27 cellular contexts compared by ENCODE assay signal in the genomic region with DNA sequence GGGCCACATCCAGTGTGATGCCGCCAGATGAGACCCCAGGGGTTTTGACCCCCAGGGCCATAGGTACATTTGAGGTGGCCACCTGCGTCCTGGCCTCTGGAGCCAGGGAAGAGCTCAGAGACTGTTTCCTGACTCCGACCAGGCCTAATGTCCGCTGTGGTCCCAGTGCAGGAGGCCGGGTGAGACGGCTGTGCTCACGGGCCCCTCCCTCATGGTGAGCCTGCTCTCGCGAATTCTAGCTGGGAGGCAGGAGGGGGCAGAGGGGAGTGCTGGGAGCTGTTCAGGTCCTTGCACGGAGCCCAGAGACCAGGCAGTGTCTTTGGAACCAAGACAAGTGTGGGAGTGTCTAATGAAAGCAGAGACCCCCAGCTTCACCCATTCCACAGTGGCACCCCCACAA.
DNase-seq lines count a peak whose midpoint lies in the region; ATAC-seq, FAIRE-seq and TF ChIP-seq lines count a peak whose summit lies in the region.
"Had no signal": no experiment of that assay in that cellular context is flagged by ENCODE, and none has a peak within 500 bp of the region (broad histone marks: within the 10 kb centered on the region; RNA-seq: fewer than 3 reads in every experiment).

No MANE protein-coding gene starts in this region.

- H3K9me3 ChIP-seq in HepG2 (ENCODE audit: low read length) (no peaks in the 10 kb centered on the region), neuronal stem cell (replicated peaks in 1 of 2; ENCODE audit: control insufficient read depth in 2 of 2, insufficient read depth in 1 of 2, low read depth in 1 of 2, low read length in 2 of 2) (peaks cover 0 to 5% of the 10 kb centered on the region in 2 donors), uterus (no peaks in the 10 kb centered on the region)
- H3K9me3 ChIP-seq: A549, BE2C, BLaER1 had no signal

- POLR2A ChIA-PET in HepG2 (lab: Yijun Ruan, JAX) = interaction anchor here (1.2 kb wide), 1 partner anchor 111 kb away, joined by 3 read pairs; no protein-coding TSS in a partner anchor

- peaks cover 9% of the 10 kb centered on the region for H3K9me3 Mint-ChIP-seq in chondrocyte (ENCODE audit: low read depth)
- H3K9me3 Mint-ChIP-seq: CD4-positive, CD25-positive, alpha-beta regulatory T cell; CD8-positive, alpha-beta memory T cell had no signal

- peak overlapping the region; percentile 32 for H3K18ac ChIP-seq in neuronal stem cell (ENCODE audit: low read length)

- WGBS in HepG2 (ENCODE audit: low lambda C conversion rate) = no CpG with 5 or more reads among the region's 10 CpGs
- no CpG with 5 or more reads among the region's 10 CpGs for WGBS in neuronal stem cell (ENCODE audit: extremely low coverage in 2 of 2, insufficient read length in 2 of 2, insufficient replicate concordance in 1 of 2), 2 donors

- H3K27me3 ChIP-seq in H7 (ENCODE audit: control insufficient read depth, insufficient read depth, low read length) (no peaks in the 10 kb centered on the region), HepG2 (ENCODE audit: control insufficient read depth in 1 of 2, insufficient read depth in 2 of 2, low read length in 2 of 2) (peaks cover 1 to 16% of the 10 kb centered on the region in 2 experiments; a peak in 3 of 5 replicates), neuronal stem cell (ENCODE audit: control insufficient read depth in 3 of 3, insufficient read depth in 3 of 3, low read depth in 1 of 3, low read length in 3 of 3) (no peaks in the 10 kb centered on the region), uterus (no peaks in the 10 kb centered on the region)
- H3K27me3 ChIP-seq: BE2C, BLaER1 had no signal

- no peak overlapping the region for H3K14ac ChIP-seq in neuronal stem cell (ENCODE audit: low read length)

- intact Hi-C loops in HepG2 (cut with micrococcal nuclease; ENCODE audit: unreplicated experiment) (no loop called here), uterus (cut with DNase I; ENCODE audit: low total_unique reads) (no loop called here)

- no peaks in the 10 kb centered on the region for H3K27me3 Mint-ChIP-seq in chondrocyte (ENCODE audit: low read depth)
- H3K27me3 Mint-ChIP-seq: CD4-positive, CD25-positive, alpha-beta regulatory T cell had no signal

- H3K23ac ChIP-seq in neuronal stem cell (ENCODE audit: low read depth, low read length, poor library complexity) = no peak overlapping the region

- H3K4me1 Mint-ChIP-seq in chondrocyte (ENCODE audit: low read depth) = no peaks in the 10 kb centered on the region
- H3K4me1 Mint-ChIP-seq: CD14-positive monocyte; CD4-positive, alpha-beta memory T cell; CD4-positive, CD25-positive, alpha-beta regulatory T cell; CD8-positive, alpha-beta memory T cell had no signal

- H3K4me3 ChIP-seq in H7 (ENCODE audit: insufficient read depth, low read depth, low read length) (no peak overlapping the region), HepG2 (replicated peaks in 1 of 3; ENCODE audit: insufficient read depth in 1 of 3, low read depth in 2 of 3, low read length in 3 of 3) (no peak overlapping the region), neuronal stem cell (ENCODE audit: low read length in 2 of 2) (no peak overlapping the region), uterus (no peak overlapping the region)
- H3K4me3 ChIP-seq: A549, BLaER1, GM12878 had no signal

- TF ChIP-seq CTCF in chondrocyte (IDR thresholded peaks at IDR 0.05) (no peak), HepG2 (CRISPR knock-in tag; IDR thresholded peaks at IDR 0.05) (no peak), uterus (IDR thresholded peaks at IDR 0.05) (no peak)

- H3K36me3 ChIP-seq in H7 (replicated peaks; ENCODE audit: control insufficient read depth, insufficient read depth, low read length) (no peaks in the 10 kb centered on the region), HepG2 (replicated peaks in 1 of 2; ENCODE audit: control insufficient read depth in 1 of 2, insufficient read depth in 2 of 2, low read length in 2 of 2) (no peaks in the 10 kb centered on the region), neuronal stem cell (replicated peaks in 1 of 2; ENCODE audit: control insufficient read depth in 2 of 2, insufficient read depth in 2 of 2, low read length in 2 of 2) (no peaks in the 10 kb centered on the region), uterus (no peaks in the 10 kb centered on the region)
- H3K36me3 ChIP-seq: BE2C, BLaER1 had no signal

- H3K79me1 ChIP-seq in neuronal stem cell (ENCODE audit: low read depth, low read length) = peaks cover 1% of the 10 kb centered on the region

- H4K91ac ChIP-seq in neuronal stem cell (ENCODE audit: low read depth, low read length, poor library complexity) = no peak overlapping the region

- no peaks in the 10 kb centered on the region for H4K20me1 ChIP-seq in HepG2 (ENCODE audit: insufficient read depth, low read length)
- H4K20me1 ChIP-seq: BLaER1 had no signal

- H2AK5ac ChIP-seq in neuronal stem cell (ENCODE audit: low read depth, low read length) = no peak overlapping the region

- H2BK15ac ChIP-seq in neuronal stem cell (ENCODE audit: low read length) = peak overlapping the region; percentile 25

- no peak overlapping the region for H3K9ac ChIP-seq in HepG2 (ENCODE audit: insufficient read depth, low read depth, low read length)
- H3K9ac ChIP-seq in neuronal stem cell (ENCODE audit: low read depth, low read length, poor library complexity) = no peak overlapping the region
- H3K9ac ChIP-seq: BLaER1 had no signal

- H3K79me2 ChIP-seq in HepG2 (ENCODE audit: insufficient read depth, low read length) = no peaks in the 10 kb centered on the region

- TF ChIP-seq EP300 in HepG2 (IDR thresholded peaks at IDR 0.05; ENCODE audit: low read depth in 2 of 2, low read length in 2 of 2) (no peak), HepG2 (CRISPR knock-in tag; IDR thresholded peaks at IDR 0.05; ENCODE audit: borderline replicate concordance) (no peak)

- no TSS peak for BruUV-seq in HepG2 (replicated peaks; lab: Mats Ljungman, UMichigan)

- FAIRE-seq in HepG2 (lab: Jason Lieb, UNC) = no peak
- FAIRE-seq: A549, GM12878, GM19239 had no signal

- no peak for TF ChIP-seq RAD21 in HepG2 (CRISPR knock-in tag; IDR thresholded peaks at IDR 0.05)

- no peak overlapping the region for H3K27ac Mint-ChIP-seq in chondrocyte (ENCODE audit: unreplicated experiment)
- H3K27ac Mint-ChIP-seq: CD14-positive monocyte; CD4-positive, alpha-beta memory T cell; CD4-positive, CD25-positive, alpha-beta regulatory T cell; CD8-positive, alpha-beta memory T cell had no signal

- H2BK5ac ChIP-seq in neuronal stem cell (ENCODE audit: low read length) = no peak overlapping the region

- TF ChIP-seq POLR2A in HepG2 (IDR thresholded peaks at IDR 0.05; ENCODE audit: insufficient read depth in 1 of 2, low read depth in 2 of 2, low read length in 2 of 2) (no peak), uterus (IDR thresholded peaks at IDR 0.05) (no peak)

- H3K4me2 ChIP-seq in HepG2 (ENCODE audit: low read depth, low read length) (peak overlapping the region; percentile 47; the same call in 1 of the 2 replicates), neuronal stem cell (ENCODE audit: insufficient read depth, low read length, poor library complexity, severe bottlenecking) (no peak overlapping the region)
- H3K4me2 ChIP-seq: A549, BLaER1 had no signal

- H4K8ac ChIP-seq in neuronal stem cell (ENCODE audit: low read depth, low read length) = peak overlapping the region; percentile 23

- DNase-seq in H7 = peak; percentile 62
- peak; percentile 61 for DNase-seq in chondrocyte (ENCODE audit: low spot score)
- DNase-seq in HepG2 (ENCODE audit: low spot score) = no peak
- no peak for DNase-seq in neuronal stem cell (ENCODE audit: low spot score)
- DNase-seq in HuH-7.5 (ENCODE audit: low spot score) = no peak
- DNase-seq in HPDE6-E6E7 (ENCODE audit: extremely low spot score) = no peak
- no peak for DNase-seq in uterus
- no peak for DNase-seq in HuH-7 (ENCODE audit: low spot score)
- DNase-seq: BE2C; C1 segment of cervical spinal cord; CD4-positive, alpha-beta memory T cell; CD4-positive, CD25-positive, alpha-beta regulatory T cell; COR-L47; DMS 273 treated with DMSO at 0.1 percent for 48 hours; DMS153; DMS53; DMS79; DND-41; EL; GDM1 had no signal

- no peak overlapping the region for H2BK12ac ChIP-seq in neuronal stem cell (ENCODE audit: low read length)

- H3K27ac ChIP-seq in HepG2 (ENCODE audit: extremely low read length, insufficient read depth, low read length) (no peak overlapping the region), neuronal stem cell (replicated peaks; ENCODE audit: low read length) (no peak overlapping the region), uterus (no peak overlapping the region)
- H3K27ac ChIP-seq: 22Rv1, A549, BLaER1 had no signal

- no peak overlapping the region for H2AFZ ChIP-seq in HepG2 (ENCODE audit: low read length)
- no peak overlapping the region for H2AFZ ChIP-seq in neuronal stem cell (ENCODE audit: low read length)

- peak overlapping the region; percentile 51 for H2BK120ac ChIP-seq in neuronal stem cell (ENCODE audit: low read depth, low read length)

- peak overlapping the region; percentile 41 for H3K4ac ChIP-seq in neuronal stem cell (ENCODE audit: low read length)

- peak; percentile 34; the same call in 1 of the 3 replicates for ATAC-seq in HepG2
- ATAC-seq: A549, GM12878 had no signal

- in situ Hi-C loops in HepG2 (cut with HindIII; ENCODE audit: extremely low pct_ligation_motif_present, low pct_unique_long_range_greater_than_20kb) = no loop called here

- CTCF ChIA-PET in HepG2 (lab: Yijun Ruan, JAX; ENCODE audit: low intra/inter-chr PET ratio, low total read pairs) = no interaction called here

- no peaks in the 10 kb centered on the region for H3K36me3 Mint-ChIP-seq in chondrocyte (ENCODE audit: low read depth)
- H3K36me3 Mint-ChIP-seq: CD14-positive monocyte; CD4-positive, alpha-beta memory T cell; CD4-positive, CD25-positive, alpha-beta regulatory T cell; CD8-positive, alpha-beta memory T cell had no signal

- H3K4me1 ChIP-seq in HepG2 (ENCODE audit: insufficient read depth, low read length) (no peaks in the 10 kb centered on the region), neuronal stem cell (ENCODE audit: control insufficient read depth in 2 of 2, insufficient read depth in 1 of 2, low read depth in 1 of 2, low read length in 2 of 2) (peaks cover 0 to 2% of the 10 kb centered on the region in 2 donors), uterus (no peaks in the 10 kb centered on the region)
- H3K4me1 ChIP-seq: A549, BE2C, BLaER1 had no signal

- no peak overlapping the region for H3K4me3 Mint-ChIP-seq in chondrocyte (ENCODE audit: unreplicated experiment)
- H3K4me3 Mint-ChIP-seq: CD14-positive monocyte; CD4-positive, alpha-beta memory T cell; CD4-positive, CD25-positive, alpha-beta regulatory T cell; CD8-positive, alpha-beta memory T cell had no signal

TF ChIP-seq in HepG2, 621 proteins besides CTCF, POLR2A, EP300 and RAD21:
- no peak for TF ChIP-seq CHD4 (IDR thresholded peaks at IDR 0.05; ENCODE audit: borderline replicate concordance, low read length)
- TF ChIP-seq IRX3 (CRISPR knock-in tag; IDR thresholded peaks at IDR 0.05; ENCODE audit: borderline replicate concordance, low read depth) = no peak
- no peak for TF ChIP-seq MBNL3 (CRISPR knock-in tag; conservative IDR thresholded peaks at IDR 0.05)
- TF ChIP-seq ZNF572 (CRISPR knock-in tag; IDR thresholded peaks at IDR 0.05) = no peak
- TF ChIP-seq RXRB (CRISPR knock-in tag; IDR thresholded peaks at IDR 0.05; ENCODE audit: borderline replicate concordance) = no peak
- TF ChIP-seq ATRX (CRISPR knock-in tag; IDR thresholded peaks at IDR 0.05; ENCODE audit: borderline replicate concordance) = no peak

Comparison
In these comparisons a context has a peak if more than half of its experiments do, and no peak if none do; other contexts are left out.
1. DNase-seq: peak in H7 (single experiment) and chondrocyte (single experiment); none in HepG2 (single experiment), neuronal stem cell (single experiment), HuH-7.5 (single experiment), HPDE6-E6E7 (single experiment), uterus (0 of 2) and HuH-7 (single experiment).